Comparison of ENCODE assay signal across 10 cellular contexts in genomic region chr12:26787125-26787495, GRCh38. TPM values are rescaled to one million over a fixed set of nuclear protein-coding genes. Genes with fewer than 3 reads are reported as not detected.
DNase-seq lines count a peak whose midpoint lies in the region; ATAC-seq and TF ChIP-seq lines count a peak whose summit lies in the region.
"Had no signal": no experiment of that assay in that cellular context is flagged by ENCODE, and none has a peak within 500 bp of the region (broad histone marks: within the 10 kb centered on the region; RNA-seq: fewer than 3 reads in every experiment).

No MANE protein-coding gene starts in this region.

- H3K27ac ChIP-seq in 22Rv1 = peak overlapping the region; percentile 13
- peak overlapping the region in 1 of 2 donors; percentile 43 for H3K27ac ChIP-seq in left lung
- no peak overlapping the region for H3K27ac ChIP-seq in thyroid gland
- H3K27ac ChIP-seq: BLaER1 treated with 17β-estradiol and CSF1 and Interleukin-3, amounts not matched to agents 10 nM and 100 nM; SK-N-MC had no signal

- peaks cover 19% of the 10 kb centered on the region for H3K4me1 Mint-ChIP-seq in activated CD4-positive, alpha-beta T cell treated with anti-CD3 and anti-CD28 coated beads, Interleukin-2, amount 10 ng/mL, durations not matched to agents 7 days and 5 days

- intact Hi-C loops in left lung (cut with DNase I) = no loop called here
- intact Hi-C loops in thyroid gland (cut with DNase I) = no loop called here

- CTCF ChIA-PET in activated CD4-positive, alpha-beta T cell treated with anti-CD3 and anti-CD28 coated beads, Interleukin-2, amount 10 ng/mL, durations not matched to agents 7 days and 5 days (lab: Charles Lee) = interaction anchor here (1.1 kb wide), 1 partner anchor 19 kb away, joined by 3 read pairs; no protein-coding TSS in a partner anchor

- H3K4me3 ChIP-seq in left lung (no peak overlapping the region), thyroid gland (replicated peaks in 1 of 3) (no peak overlapping the region)
- H3K4me3 ChIP-seq: BLaER1 treated with 17β-estradiol and CSF1 and Interleukin-3, amounts not matched to agents 10 nM and 100 nM; SK-N-MC had no signal

- no peak overlapping the region for H3K4me3 Mint-ChIP-seq in activated CD4-positive, alpha-beta T cell treated with anti-CD3 and anti-CD28 coated beads, Interleukin-2, amount 10 ng/mL, durations not matched to agents 7 days and 5 days

- no peaks in the 10 kb centered on the region for H3K9me3 Mint-ChIP-seq in activated CD4-positive, alpha-beta T cell treated with anti-CD3 and anti-CD28 coated beads, Interleukin-2, amount 10 ng/mL, durations not matched to agents 7 days and 5 days

- POLR2A ChIA-PET in activated CD4-positive, alpha-beta T cell treated with anti-CD3 and anti-CD28 coated beads, Interleukin-2, amount 10 ng/mL, durations not matched to agents 7 days and 5 days (lab: Charles Lee) = no interaction called here

- H3K9me3 ChIP-seq in left lung (no peaks in the 10 kb centered on the region), thyroid gland (no peaks in the 10 kb centered on the region)

- peak; percentile 92 for DNase-seq in M059J (ENCODE audit: low read depth)
- peak; percentile 39 for DNase-seq in dedifferentiated amniotic fluid mesenchymal stem cell (ENCODE audit: extremely low spot score)
- DNase-seq in left lung = no peak
- DNase-seq in NCI-H2171 (lab: John Stamatoyannopoulos, UW) = no peak
- no peak for DNase-seq in activated CD4-positive, alpha-beta T cell treated with anti-CD3 and anti-CD28 coated beads, Interleukin-2, amount 10 ng/mL, durations not matched to agents 7 days and 5 days
- DNase-seq in D341Med (ENCODE audit: low spot score) = no peak
- no peak for DNase-seq in thyroid gland

- H3K4me1 ChIP-seq in left lung = peaks cover 42 to 71% of the 10 kb centered on the region in 2 donors
- H3K4me1 ChIP-seq in thyroid gland = peaks cover 7 to 29% of the 10 kb centered on the region in 2 donors

- H3K27me3 Mint-ChIP-seq in activated CD4-positive, alpha-beta T cell treated with anti-CD3 and anti-CD28 coated beads, Interleukin-2, amount 10 ng/mL, durations not matched to agents 7 days and 5 days = no peaks in the 10 kb centered on the region

- ATAC-seq in left lung = peak; percentile 59

- H3K27ac Mint-ChIP-seq in activated CD4-positive, alpha-beta T cell treated with anti-CD3 and anti-CD28 coated beads, Interleukin-2, amount 10 ng/mL, durations not matched to agents 7 days and 5 days = no peak overlapping the region

- H3K36me3 Mint-ChIP-seq in activated CD4-positive, alpha-beta T cell treated with anti-CD3 and anti-CD28 coated beads, Interleukin-2, amount 10 ng/mL, durations not matched to agents 7 days and 5 days (ENCODE audit: low read depth) = peaks cover 34% of the 10 kb centered on the region

- no peaks in the 10 kb centered on the region for H3K36me3 ChIP-seq in left lung
- no peaks in the 10 kb centered on the region for H3K36me3 ChIP-seq in thyroid gland

- H3K27me3 ChIP-seq in left lung (no peaks in the 10 kb centered on the region), thyroid gland (no peaks in the 10 kb centered on the region)
- H3K27me3 ChIP-seq: BLaER1 treated with 17β-estradiol and CSF1 and Interleukin-3, amounts not matched to agents 10 nM and 100 nM had no signal

- no peak for TF ChIP-seq POLR2A in thyroid gland (IDR thresholded peaks at IDR 0.05)

- TF ChIP-seq CTCF in 22Rv1 (IDR thresholded peaks at IDR 0.05) (no peak), left lung (IDR thresholded peaks at IDR 0.05) (no peak), thyroid gland (IDR thresholded peaks at IDR 0.05) (no peak)

RNA-seq across cellular contexts. Expression of gene ITPR2, which starts 45.9 kb away (rescaled TPM):
- 9.6 and 13.6 TPM in 2 replicates for total RNA-seq in M059J (2014; rRNA removed; shearing (Covaris generic))
- total RNA-seq in left lung (10 to 100 TPM; 37.7 to 67.8 TPM), thyroid gland (10 to 100 TPM; 24.4 to 39.7 (median 33.7) TPM)
- 10 to 100 TPM; 40.3 to 40.5 TPM for total RNA-seq in activated CD4-positive, alpha-beta T cell treated with anti-CD3 and anti-CD28 coated beads, Interleukin-2, amount 10 ng/mL, durations not matched to agents 7 days and 5 days

Comparison
In these comparisons a context has a peak if more than half of its experiments do, and no peak if none do; other contexts are left out.
1. DNase-seq: peak in M059J (single experiment) and dedifferentiated amniotic fluid mesenchymal stem cell (single experiment); none in left lung (0 of 2), NCI-H2171 (single experiment), activated CD4-positive, alpha-beta T cell treated with anti-CD3 and anti-CD28 coated beads, Interleukin-2, amount 10 ng/mL, durations not matched to agents 7 days and 5 days (single experiment), D341Med (single experiment) and thyroid gland (0 of 2).